Comparison of ENCODE assay signal across 22 cellular contexts in the genomic region with DNA sequence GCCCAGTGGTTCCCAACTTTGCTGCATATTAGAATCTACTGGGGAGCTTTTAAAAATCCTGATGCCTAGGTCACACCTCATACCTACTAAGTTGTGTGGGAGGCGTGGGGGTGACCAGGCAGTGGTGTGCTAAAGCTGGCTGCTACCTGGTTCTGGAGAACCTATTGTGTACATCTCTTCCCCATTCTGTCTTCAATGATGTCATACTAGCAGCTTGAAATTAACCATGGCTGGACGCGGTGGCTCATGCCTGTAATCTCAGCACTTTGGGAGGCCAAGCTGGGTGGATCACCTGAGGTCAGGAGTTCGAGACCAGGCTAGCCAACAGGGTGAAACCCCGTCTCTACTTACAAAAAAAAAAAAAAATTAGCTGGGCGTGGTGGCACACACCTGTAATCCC.
"Had no signal": no experiment of that assay in that cellular context is flagged by ENCODE, and none has a peak within 500 bp of the region (broad histone marks: within the 10 kb centered on the region; RNA-seq: fewer than 3 reads in every experiment).

No MANE protein-coding gene starts in this region.

- H3K27ac ChIP-seq: hepatocyte, left lung, lower lobe of right lung, neutrophil, right atrium auricular region, sigmoid colon, transverse colon, upper lobe of left lung, vagina had no signal

- H3K27me3 ChIP-seq: hepatocyte, left lung, neutrophil, right atrium auricular region, sigmoid colon, spleen, transverse colon, upper lobe of left lung, vagina had no signal

- H3K4me3 ChIP-seq: hepatocyte, left lung, lower lobe of right lung, right atrium auricular region, sigmoid colon, spleen, transverse colon, upper lobe of left lung, vagina had no signal

- H3K9me3 ChIP-seq: left lung, lower lobe of right lung, neutrophil, right atrium auricular region, sigmoid colon, spleen, transverse colon, upper lobe of left lung, vagina had no signal

- DNase-seq: immature natural killer cell; kidney; left colon; left lung; lower lobe of right lung; mammary epithelial cell; mesenchymal stem cell; naive thymus-derived CD8-positive, alpha-beta T cell; occipital lobe; sigmoid colon; small intestine; spleen; stimulated activated CD4-positive, alpha-beta T cell treated with anti-CD3 and anti-CD28 coated beads, Interleukin-4, amount 100 ng/mL, for 24 hours; stimulated activated naive CD4-positive, alpha-beta T cell; substantia nigra; transverse colon; upper lobe of left lung had no signal

- H3K36me3 ChIP-seq: left lung, lower lobe of right lung, neutrophil, right atrium auricular region, sigmoid colon, spleen, transverse colon, upper lobe of left lung, vagina had no signal

- ATAC-seq: naive thymus-derived CD8-positive, alpha-beta T cell; stimulated activated effector memory CD8-positive, alpha-beta T cell treated with anti-CD3 and anti-CD28 coated beads, Interleukin-12 subunit alpha, Interleukin-12 subunit beta, amount 100 ng/mL, for 72 hours had no signal

- H3K4me1 ChIP-seq: left lung, right atrium auricular region, sigmoid colon, transverse colon, vagina had no signal

- FAIRE-seq: kidney, small intestine had no signal
